In the genomic region with DNA sequence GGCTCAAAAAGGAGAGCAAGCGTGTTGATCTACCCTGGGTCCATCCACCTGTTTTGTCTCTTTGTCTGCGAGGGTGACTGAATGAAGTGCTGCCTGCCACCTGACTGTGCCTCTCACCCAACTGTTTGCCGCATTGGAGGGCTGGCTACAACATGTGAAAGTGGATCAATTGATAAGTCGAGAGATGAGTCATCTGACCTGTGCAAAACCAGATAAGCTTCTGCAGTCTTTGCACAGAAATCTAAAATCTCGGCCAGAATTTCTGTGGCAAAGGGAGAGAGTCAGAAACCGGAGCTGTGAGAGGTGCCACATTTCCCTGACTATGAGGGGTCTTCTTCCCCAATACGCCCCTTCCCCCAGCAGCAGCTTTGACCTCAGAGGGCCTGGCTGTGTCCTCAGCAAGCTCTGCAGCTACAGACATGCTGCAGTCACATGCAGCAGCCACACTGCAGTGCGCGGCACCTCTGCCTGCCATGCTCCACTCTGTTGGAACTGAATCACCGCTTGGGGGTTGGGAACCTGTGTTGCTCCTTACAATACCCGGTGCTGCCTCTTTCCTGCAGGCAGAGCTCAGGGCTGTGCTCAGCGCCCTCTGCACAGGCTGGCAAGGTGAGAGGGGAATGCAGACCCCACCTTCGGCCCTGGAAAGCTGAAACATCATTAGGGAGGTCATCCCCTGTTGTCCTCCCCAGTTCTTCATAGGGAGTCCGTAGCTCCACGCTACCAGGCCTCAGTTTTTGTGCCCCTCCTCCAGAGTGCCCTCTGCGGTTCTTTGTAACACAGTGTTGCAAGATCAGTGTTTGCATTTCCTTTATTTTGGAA, we compare ENCODE assay signal across 1 cellular context.
TF ChIP-seq lines count a peak whose summit lies in the region.

No MANE protein-coding gene starts in this region.

TF ChIP-seq in K562, 482 proteins besides CTCF, POLR2A, EP300 and RAD21 (continued from another document and continues in another):
- TF ChIP-seq, protein P1, sequence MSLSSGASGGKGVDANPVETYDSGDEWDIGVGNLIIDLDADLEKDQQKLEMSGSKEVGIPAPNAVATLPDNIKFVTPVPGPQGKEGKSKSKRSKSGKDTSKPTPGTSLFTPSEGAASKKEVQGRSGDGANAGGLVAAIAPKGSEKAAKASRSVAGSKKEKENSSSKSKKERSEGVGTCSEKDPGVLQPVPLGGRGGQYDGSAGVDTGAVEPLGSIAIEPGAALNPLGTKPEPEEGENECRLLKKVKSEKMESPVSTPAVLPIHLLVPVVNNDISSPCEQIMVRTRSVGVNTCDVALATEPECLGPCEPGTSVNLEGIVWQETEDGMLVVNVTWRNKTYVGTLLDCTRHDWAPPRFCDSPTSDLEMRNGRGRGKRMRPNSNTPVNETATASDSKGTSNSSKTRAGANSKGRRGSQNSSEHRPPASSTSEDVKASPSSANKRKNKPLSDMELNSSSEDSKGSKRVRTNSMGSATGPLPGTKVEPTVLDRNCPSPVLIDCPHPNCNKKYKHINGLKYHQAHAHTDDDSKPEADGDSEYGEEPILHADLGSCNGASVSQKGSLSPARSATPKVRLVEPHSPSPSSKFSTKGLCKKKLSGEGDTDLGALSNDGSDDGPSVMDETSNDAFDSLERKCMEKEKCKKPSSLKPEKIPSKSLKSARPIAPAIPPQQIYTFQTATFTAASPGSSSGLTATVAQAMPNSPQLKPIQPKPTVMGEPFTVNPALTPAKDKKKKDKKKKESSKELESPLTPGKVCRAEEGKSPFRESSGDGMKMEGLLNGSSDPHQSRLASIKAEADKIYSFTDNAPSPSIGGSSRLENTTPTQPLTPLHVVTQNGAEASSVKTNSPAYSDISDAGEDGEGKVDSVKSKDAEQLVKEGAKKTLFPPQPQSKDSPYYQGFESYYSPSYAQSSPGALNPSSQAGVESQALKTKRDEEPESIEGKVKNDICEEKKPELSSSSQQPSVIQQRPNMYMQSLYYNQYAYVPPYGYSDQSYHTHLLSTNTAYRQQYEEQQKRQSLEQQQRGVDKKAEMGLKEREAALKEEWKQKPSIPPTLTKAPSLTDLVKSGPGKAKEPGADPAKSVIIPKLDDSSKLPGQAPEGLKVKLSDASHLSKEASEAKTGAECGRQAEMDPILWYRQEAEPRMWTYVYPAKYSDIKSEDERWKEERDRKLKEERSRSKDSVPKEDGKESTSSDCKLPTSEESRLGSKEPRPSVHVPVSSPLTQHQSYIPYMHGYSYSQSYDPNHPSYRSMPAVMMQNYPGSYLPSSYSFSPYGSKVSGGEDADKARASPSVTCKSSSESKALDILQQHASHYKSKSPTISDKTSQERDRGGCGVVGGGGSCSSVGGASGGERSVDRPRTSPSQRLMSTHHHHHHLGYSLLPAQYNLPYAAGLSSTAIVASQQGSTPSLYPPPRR (CRISPR knock-in tag; IDR thresholded peaks at IDR 0.05; ENCODE audit: borderline replicate concordance) = no peak
- TF ChIP-seq, protein P2, sequence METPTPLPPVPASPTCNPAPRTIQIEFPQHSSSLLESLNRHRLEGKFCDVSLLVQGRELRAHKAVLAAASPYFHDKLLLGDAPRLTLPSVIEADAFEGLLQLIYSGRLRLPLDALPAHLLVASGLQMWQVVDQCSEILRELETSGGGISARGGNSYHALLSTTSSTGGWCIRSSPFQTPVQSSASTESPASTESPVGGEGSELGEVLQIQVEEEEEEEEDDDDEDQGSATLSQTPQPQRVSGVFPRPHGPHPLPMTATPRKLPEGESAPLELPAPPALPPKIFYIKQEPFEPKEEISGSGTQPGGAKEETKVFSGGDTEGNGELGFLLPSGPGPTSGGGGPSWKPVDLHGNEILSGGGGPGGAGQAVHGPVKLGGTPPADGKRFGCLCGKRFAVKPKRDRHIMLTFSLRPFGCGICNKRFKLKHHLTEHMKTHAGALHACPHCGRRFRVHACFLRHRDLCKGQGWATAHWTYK (CRISPR knock-in tag; IDR thresholded peaks at IDR 0.05) = no peak
- TF ChIP-seq, protein P3, sequence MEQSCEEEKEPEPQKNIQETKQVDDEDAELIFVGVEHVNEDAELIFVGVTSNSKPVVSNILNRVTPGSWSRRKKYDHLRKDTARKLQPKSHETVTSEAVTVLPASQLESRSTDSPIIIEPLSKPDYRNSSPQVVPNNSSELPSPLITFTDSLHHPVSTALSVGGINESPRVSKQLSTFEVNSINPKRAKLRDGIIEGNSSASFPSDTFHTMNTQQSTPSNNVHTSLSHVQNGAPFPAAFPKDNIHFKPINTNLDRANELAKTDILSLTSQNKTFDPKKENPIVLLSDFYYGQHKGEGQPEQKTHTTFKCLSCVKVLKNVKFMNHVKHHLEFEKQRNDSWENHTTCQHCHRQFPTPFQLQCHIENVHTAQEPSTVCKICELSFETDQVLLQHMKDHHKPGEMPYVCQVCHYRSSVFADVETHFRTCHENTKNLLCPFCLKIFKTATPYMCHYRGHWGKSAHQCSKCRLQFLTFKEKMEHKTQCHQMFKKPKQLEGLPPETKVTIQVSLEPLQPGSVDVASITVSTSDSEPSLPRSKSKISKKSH (CRISPR knock-in tag; IDR thresholded peaks at IDR 0.05) = no peak
- TF ChIP-seq ZNF76 (CRISPR knock-in tag; IDR thresholded peaks at IDR 0.05; ENCODE audit: borderline replicate concordance) (no peak), SP2 (IDR thresholded peaks at IDR 0.05; ENCODE audit: extremely low read depth, low read depth, low read length, poor library complexity, severe bottlenecking) (no peak), NFIC (IDR thresholded peaks at IDR 0.05) (0 out of 2 replicates have a peak, but pooled peaks have one; percentile 21), STAG1 (CRISPR knock-in tag; IDR thresholded peaks at IDR 0.05; ENCODE audit: borderline replicate concordance) (no peak), POU5F1 (IDR thresholded peaks at IDR 0.05; ENCODE audit: borderline replicate concordance, low read depth, low read length, partially characterized antibody) (no peak), ZNF232 (CRISPR knock-in tag; IDR thresholded peaks at IDR 0.05) (no peak), FOSL1 (tag; conservative IDR thresholded peaks at IDR 0.05) (peak; percentile 98), RBM17 (IDR thresholded peaks at IDR 0.05; ENCODE audit: borderline replicate concordance, low read depth, low read length) (no peak), MTA1 (IDR thresholded peaks at IDR 0.05; ENCODE audit: borderline replicate concordance) (no peak), ZNF408 (CRISPR knock-in tag; IDR thresholded peaks at IDR 0.05; ENCODE audit: low read depth) (no peak), SUPT5H (IDR thresholded peaks at IDR 0.05) (no peak), NUFIP1 (IDR thresholded peaks at IDR 0.05; ENCODE audit: partially characterized antibody) (no peak), NR3C1 (CRISPR knock-in tag; IDR thresholded peaks at IDR 0.05) (no peak), NR2F6 (CRISPR knock-in tag; IDR thresholded peaks at IDR 0.05) (no peak), ZNF778 (CRISPR knock-in tag; IDR thresholded peaks at IDR 0.05) (no peak), NR1H2 (CRISPR knock-in tag; IDR thresholded peaks at IDR 0.05) (no peak)
- TF ChIP-seq, protein P4, sequence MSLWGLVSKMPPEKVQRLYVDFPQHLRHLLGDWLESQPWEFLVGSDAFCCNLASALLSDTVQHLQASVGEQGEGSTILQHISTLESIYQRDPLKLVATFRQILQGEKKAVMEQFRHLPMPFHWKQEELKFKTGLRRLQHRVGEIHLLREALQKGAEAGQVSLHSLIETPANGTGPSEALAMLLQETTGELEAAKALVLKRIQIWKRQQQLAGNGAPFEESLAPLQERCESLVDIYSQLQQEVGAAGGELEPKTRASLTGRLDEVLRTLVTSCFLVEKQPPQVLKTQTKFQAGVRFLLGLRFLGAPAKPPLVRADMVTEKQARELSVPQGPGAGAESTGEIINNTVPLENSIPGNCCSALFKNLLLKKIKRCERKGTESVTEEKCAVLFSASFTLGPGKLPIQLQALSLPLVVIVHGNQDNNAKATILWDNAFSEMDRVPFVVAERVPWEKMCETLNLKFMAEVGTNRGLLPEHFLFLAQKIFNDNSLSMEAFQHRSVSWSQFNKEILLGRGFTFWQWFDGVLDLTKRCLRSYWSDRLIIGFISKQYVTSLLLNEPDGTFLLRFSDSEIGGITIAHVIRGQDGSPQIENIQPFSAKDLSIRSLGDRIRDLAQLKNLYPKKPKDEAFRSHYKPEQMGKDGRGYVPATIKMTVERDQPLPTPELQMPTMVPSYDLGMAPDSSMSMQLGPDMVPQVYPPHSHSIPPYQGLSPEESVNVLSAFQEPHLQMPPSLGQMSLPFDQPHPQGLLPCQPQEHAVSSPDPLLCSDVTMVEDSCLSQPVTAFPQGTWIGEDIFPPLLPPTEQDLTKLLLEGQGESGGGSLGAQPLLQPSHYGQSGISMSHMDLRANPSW (CRISPR knock-in tag; IDR thresholded peaks at IDR 0.05) = no peak
- TF ChIP-seq, protein P5, sequence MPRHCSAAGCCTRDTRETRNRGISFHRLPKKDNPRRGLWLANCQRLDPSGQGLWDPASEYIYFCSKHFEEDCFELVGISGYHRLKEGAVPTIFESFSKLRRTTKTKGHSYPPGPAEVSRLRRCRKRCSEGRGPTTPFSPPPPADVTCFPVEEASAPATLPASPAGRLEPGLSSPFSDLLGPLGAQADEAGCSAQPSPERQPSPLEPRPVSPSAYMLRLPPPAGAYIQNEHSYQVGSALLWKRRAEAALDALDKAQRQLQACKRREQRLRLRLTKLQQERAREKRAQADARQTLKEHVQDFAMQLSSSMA (CRISPR knock-in tag; IDR thresholded peaks at IDR 0.05) = no peak
- TF ChIP-seq, protein P6, sequence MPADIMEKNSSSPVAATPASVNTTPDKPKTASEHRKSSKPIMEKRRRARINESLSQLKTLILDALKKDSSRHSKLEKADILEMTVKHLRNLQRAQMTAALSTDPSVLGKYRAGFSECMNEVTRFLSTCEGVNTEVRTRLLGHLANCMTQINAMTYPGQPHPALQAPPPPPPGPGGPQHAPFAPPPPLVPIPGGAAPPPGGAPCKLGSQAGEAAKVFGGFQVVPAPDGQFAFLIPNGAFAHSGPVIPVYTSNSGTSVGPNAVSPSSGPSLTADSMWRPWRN (IDR thresholded peaks at IDR 0.05; ENCODE audit: low read depth) = no peak
- TF ChIP-seq, protein P7, sequence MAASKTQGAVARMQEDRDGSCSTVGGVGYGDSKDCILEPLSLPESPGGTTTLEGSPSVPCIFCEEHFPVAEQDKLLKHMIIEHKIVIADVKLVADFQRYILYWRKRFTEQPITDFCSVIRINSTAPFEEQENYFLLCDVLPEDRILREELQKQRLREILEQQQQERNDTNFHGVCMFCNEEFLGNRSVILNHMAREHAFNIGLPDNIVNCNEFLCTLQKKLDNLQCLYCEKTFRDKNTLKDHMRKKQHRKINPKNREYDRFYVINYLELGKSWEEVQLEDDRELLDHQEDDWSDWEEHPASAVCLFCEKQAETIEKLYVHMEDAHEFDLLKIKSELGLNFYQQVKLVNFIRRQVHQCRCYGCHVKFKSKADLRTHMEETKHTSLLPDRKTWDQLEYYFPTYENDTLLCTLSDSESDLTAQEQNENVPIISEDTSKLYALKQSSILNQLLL (CRISPR knock-in tag; IDR thresholded peaks at IDR 0.05; ENCODE audit: borderline replicate concordance) = no peak
- TF ChIP-seq, protein P8, sequence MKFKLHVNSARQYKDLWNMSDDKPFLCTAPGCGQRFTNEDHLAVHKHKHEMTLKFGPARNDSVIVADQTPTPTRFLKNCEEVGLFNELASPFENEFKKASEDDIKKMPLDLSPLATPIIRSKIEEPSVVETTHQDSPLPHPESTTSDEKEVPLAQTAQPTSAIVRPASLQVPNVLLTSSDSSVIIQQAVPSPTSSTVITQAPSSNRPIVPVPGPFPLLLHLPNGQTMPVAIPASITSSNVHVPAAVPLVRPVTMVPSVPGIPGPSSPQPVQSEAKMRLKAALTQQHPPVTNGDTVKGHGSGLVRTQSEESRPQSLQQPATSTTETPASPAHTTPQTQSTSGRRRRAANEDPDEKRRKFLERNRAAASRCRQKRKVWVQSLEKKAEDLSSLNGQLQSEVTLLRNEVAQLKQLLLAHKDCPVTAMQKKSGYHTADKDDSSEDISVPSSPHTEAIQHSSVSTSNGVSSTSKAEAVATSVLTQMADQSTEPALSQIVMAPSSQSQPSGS (CRISPR knock-in tag; IDR thresholded peaks at IDR 0.05) = no peak
- TF ChIP-seq, protein P9, sequence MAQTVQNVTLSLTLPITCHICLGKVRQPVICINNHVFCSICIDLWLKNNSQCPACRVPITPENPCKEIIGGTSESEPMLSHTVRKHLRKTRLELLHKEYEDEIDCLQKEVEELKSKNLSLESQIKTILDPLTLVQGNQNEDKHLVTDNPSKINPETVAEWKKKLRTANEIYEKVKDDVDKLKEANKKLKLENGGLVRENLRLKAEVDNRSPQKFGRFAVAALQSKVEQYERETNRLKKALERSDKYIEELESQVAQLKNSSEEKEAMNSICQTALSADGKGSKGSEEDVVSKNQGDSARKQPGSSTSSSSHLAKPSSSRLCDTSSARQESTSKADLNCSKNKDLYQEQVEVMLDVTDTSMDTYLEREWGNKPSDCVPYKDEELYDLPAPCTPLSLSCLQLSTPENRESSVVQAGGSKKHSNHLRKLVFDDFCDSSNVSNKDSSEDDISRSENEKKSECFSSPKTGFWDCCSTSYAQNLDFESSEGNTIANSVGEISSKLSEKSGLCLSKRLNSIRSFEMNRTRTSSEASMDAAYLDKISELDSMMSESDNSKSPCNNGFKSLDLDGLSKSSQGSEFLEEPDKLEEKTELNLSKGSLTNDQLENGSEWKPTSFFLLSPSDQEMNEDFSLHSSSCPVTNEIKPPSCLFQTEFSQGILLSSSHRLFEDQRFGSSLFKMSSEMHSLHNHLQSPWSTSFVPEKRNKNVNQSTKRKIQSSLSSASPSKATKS (CRISPR knock-in tag; IDR thresholded peaks at IDR 0.05) = no peak
- TF ChIP-seq, protein P10, sequence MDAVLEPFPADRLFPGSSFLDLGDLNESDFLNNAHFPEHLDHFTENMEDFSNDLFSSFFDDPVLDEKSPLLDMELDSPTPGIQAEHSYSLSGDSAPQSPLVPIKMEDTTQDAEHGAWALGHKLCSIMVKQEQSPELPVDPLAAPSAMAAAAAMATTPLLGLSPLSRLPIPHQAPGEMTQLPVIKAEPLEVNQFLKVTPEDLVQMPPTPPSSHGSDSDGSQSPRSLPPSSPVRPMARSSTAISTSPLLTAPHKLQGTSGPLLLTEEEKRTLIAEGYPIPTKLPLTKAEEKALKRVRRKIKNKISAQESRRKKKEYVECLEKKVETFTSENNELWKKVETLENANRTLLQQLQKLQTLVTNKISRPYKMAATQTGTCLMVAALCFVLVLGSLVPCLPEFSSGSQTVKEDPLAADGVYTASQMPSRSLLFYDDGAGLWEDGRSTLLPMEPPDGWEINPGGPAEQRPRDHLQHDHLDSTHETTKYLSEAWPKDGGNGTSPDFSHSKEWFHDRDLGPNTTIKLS (IDR thresholded peaks at IDR 0.05; ENCODE audit: borderline replicate concordance, low read depth) = no peak
- TF ChIP-seq, protein P11, sequence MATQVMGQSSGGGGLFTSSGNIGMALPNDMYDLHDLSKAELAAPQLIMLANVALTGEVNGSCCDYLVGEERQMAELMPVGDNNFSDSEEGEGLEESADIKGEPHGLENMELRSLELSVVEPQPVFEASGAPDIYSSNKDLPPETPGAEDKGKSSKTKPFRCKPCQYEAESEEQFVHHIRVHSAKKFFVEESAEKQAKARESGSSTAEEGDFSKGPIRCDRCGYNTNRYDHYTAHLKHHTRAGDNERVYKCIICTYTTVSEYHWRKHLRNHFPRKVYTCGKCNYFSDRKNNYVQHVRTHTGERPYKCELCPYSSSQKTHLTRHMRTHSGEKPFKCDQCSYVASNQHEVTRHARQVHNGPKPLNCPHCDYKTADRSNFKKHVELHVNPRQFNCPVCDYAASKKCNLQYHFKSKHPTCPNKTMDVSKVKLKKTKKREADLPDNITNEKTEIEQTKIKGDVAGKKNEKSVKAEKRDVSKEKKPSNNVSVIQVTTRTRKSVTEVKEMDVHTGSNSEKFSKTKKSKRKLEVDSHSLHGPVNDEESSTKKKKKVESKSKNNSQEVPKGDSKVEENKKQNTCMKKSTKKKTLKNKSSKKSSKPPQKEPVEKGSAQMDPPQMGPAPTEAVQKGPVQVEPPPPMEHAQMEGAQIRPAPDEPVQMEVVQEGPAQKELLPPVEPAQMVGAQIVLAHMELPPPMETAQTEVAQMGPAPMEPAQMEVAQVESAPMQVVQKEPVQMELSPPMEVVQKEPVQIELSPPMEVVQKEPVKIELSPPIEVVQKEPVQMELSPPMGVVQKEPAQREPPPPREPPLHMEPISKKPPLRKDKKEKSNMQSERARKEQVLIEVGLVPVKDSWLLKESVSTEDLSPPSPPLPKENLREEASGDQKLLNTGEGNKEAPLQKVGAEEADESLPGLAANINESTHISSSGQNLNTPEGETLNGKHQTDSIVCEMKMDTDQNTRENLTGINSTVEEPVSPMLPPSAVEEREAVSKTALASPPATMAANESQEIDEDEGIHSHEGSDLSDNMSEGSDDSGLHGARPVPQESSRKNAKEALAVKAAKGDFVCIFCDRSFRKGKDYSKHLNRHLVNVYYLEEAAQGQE (CRISPR knock-in tag; IDR thresholded peaks at IDR 0.05; ENCODE audit: low read depth) = no peak
